Comparison of ENCODE assay signal across 24 cellular contexts in the genomic region with DNA sequence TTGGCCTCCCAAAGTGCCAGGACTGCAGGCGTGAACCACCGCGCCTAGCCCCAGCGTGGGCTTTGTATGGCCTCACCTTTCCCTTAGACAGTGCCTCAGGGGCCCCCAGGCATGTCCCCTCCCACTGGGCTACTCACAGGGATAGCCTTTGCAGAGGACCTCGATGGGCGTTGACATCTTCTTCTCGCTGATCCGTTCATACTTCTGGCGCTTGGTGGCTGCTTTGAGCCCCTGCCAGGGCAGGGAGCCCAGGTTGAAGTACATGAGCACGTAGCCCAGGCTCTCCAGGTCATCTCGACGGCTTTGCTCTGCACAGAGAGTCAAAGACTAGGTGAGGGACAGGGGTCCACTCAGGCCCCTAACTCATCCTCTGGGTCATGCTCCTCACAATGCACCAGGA. TPM values are rescaled to one million over a fixed set of nuclear protein-coding genes. Genes with fewer than 3 reads are reported as not detected.
A peak's percentile ranks its signal among the peaks of the same experiment; 100 is the strongest.
DNase-seq lines count a peak whose midpoint lies in the region; ATAC-seq, FAIRE-seq and TF ChIP-seq lines count a peak whose summit lies in the region.
"Had no signal": no experiment of that assay in that cellular context is flagged by ENCODE, and none has a peak within 500 bp of the region (broad histone marks: within the 10 kb centered on the region; RNA-seq: fewer than 3 reads in every experiment).

No MANE protein-coding gene starts in this region.

- no peak for TF ChIP-seq CTCF in heart left ventricle (IDR thresholded peaks at IDR 0.05)
- TF ChIP-seq CTCF in bronchial epithelial cell (IDR thresholded peaks at IDR 0.05; ENCODE audit: insufficient read depth, low read length, severe bottlenecking), result no peak
- TF ChIP-seq CTCF in mesothelial cell of epicardium (IDR thresholded peaks at IDR 0.05; ENCODE audit: unreplicated experiment), result no peak

- TF ChIP-seq POLR2A in heart left ventricle (IDR thresholded peaks at IDR 0.05), result no peak

- H3K4me1 ChIP-seq in heart left ventricle, result peaks cover 0 to 41% (median 20%) of the 10 kb centered on the region in 12 donors

- H3K9me3 Mint-ChIP-seq in mesothelial cell of epicardium, result no peaks in the 10 kb centered on the region

- peak overlapping the region in 1 of 12 donors; percentile 17 for H3K27ac ChIP-seq in heart left ventricle
- H3K27ac ChIP-seq: A549, coronary artery, psoas muscle, SK-N-MC, thoracic aorta had no signal

- ATAC-seq in heart left ventricle, result peak in 3 of 4 donors; percentile 9 to 29 (median 11)
- ATAC-seq in HG02610 (IDR thresholded peaks at IDR 0.05; ENCODE audit: unreplicated experiment), result no peak
- ATAC-seq: A549, psoas muscle had no signal

- H3K27me3 Mint-ChIP-seq in mesothelial cell of epicardium (ENCODE audit: low read depth), result no peaks in the 10 kb centered on the region
- H3K27me3 Mint-ChIP-seq: B cell had no signal

- H3K36me3 ChIP-seq in heart left ventricle, result peaks cover 0 to 98% (median 85%) of the 10 kb centered on the region in 9 donors
- H3K36me3 ChIP-seq in bronchial epithelial cell (ENCODE audit: control insufficient read depth, insufficient read depth, low read length), result peaks cover 63% of the 10 kb centered on the region

- no peak for DNase-seq in heart left ventricle
- DNase-seq in cardiac septum (ENCODE audit: low spot score), result no peak
- DNase-seq in bronchial epithelial cell (ENCODE audit: low read depth), result no peak
- DNase-seq in mesothelial cell of epicardium (ENCODE audit: low spot score in 2 of 2, unreplicated experiment in 2 of 2), result no peak
- no peak for DNase-seq in SHP77 treated with DMSO at 0.1 percent for 48 hours (lab: John Stamatoyannopoulos, UW)
- no peak for DNase-seq in NCI-H2107 (lab: John Stamatoyannopoulos, UW)
- no peak for DNase-seq in HuH-7.5 (ENCODE audit: low spot score)
- DNase-seq: activated CD4-positive, alpha-beta T cell treated with anti-CD3 and anti-CD28 coated beads, Interleukin-2, amount 50 U/mL, for 4 hours; activated CD8-positive, alpha-beta memory T cell treated with anti-CD3 and anti-CD28 coated beads, Interleukin-2, amount 50 U/mL, for 48 hours; DMS79; head of caudate nucleus; NCI-H1105; NCI-H2081 treated with DMSO at 0.1 percent for 48 hours; NCI-H446; psoas muscle; small intestine; stimulated activated CD4-positive, alpha-beta T cell treated with anti-CD3 and anti-CD28 coated beads, Interleukin-2, amount 100 ng/mL, for 48 hours; stimulated activated naive CD4-positive, alpha-beta T cell had no signal

- 57 to 77% (median 66%) methylated on average over 11 to 12 of the region's 12 CpGs for WGBS in heart left ventricle, 4 donors

- no peaks in the 10 kb centered on the region for H3K27me3 ChIP-seq in heart left ventricle
- H3K27me3 ChIP-seq in bronchial epithelial cell (ENCODE audit: control insufficient read depth, insufficient read depth, low read length), result no peaks in the 10 kb centered on the region

- H3K4me3 ChIP-seq in heart left ventricle (no peak overlapping the region), bronchial epithelial cell (ENCODE audit: low read depth, low read length) (no peak overlapping the region)
- H3K4me3 ChIP-seq: A549, coronary artery, psoas muscle, SK-N-MC, thoracic aorta had no signal

- peak; percentile 13 for FAIRE-seq in bronchial epithelial cell (lab: Jason Lieb, UNC)
- FAIRE-seq: A549, small intestine had no signal

- peak overlapping the region; percentile 71 for H3K27ac Mint-ChIP-seq in mesothelial cell of epicardium
- H3K27ac Mint-ChIP-seq: B cell had no signal

- H3K4me1 Mint-ChIP-seq in mesothelial cell of epicardium, result peaks cover 20% of the 10 kb centered on the region

- H3K4me3 Mint-ChIP-seq in mesothelial cell of epicardium, result no peak overlapping the region
- H3K4me3 Mint-ChIP-seq: B cell had no signal

- H3K36me3 Mint-ChIP-seq in mesothelial cell of epicardium, result peaks cover 33% of the 10 kb centered on the region

- no peaks in the 10 kb centered on the region for H3K9me3 ChIP-seq in heart left ventricle
- H3K9me3 ChIP-seq: A549, psoas muscle, thoracic aorta had no signal

- intact Hi-C loops in heart left ventricle (cut with DNase I), result loop anchor here in 1 of 10 donors (10.0 kb wide), 1 partner anchor 55 kb away; no protein-coding TSS in a partner anchor
- intact Hi-C loops in cardiac septum (cut with DNase I), result loop anchor here (5.0 kb wide), 1 partner anchor 97 kb away; the partner anchor contains the start of gene MAFF

RNA-seq across cellular contexts. Expression of gene CSNK1E, which starts 17.5 kb away (rescaled TPM):
- total RNA-seq in heart left ventricle (100 to 1,000 TPM in 1 of 9 donors, 10 to 100 TPM in 8; 59.7 to 117 (median 72.6) TPM), cardiac septum (95.7 TPM), bronchial epithelial cell (146 and 181 TPM in 2 replicates), mesothelial cell of epicardium (261 to 264 TPM (median 261 TPM) in 3 replicates)
- polyA plus RNA-seq in heart left ventricle, result 100 to 1,000 TPM in 1 of 2 donors, 10 to 100 TPM in 1; 64.8 to 125 TPM

RNA-seq across cellular contexts. Expression of gene TMEM184B, which starts 26.9 kb away (rescaled TPM):
- total RNA-seq in heart left ventricle, result 100 to 1,000 TPM in 1 of 9 donors, 10 to 100 TPM in 8; 37.6 to 103 (median 47.0) TPM
- 10 to 100 TPM; 19.5 to 54.4 TPM for polyA plus RNA-seq in heart left ventricle
- total RNA-seq in cardiac septum, result 58.1 TPM
- total RNA-seq in bronchial epithelial cell, result 7.1 and 13.3 TPM in 2 replicates
- total RNA-seq in mesothelial cell of epicardium, result 61.4 to 64.0 TPM (median 62.8 TPM) in 3 replicates
